ENCODE assay signal across 7 cellular contexts in the genomic region with DNA sequence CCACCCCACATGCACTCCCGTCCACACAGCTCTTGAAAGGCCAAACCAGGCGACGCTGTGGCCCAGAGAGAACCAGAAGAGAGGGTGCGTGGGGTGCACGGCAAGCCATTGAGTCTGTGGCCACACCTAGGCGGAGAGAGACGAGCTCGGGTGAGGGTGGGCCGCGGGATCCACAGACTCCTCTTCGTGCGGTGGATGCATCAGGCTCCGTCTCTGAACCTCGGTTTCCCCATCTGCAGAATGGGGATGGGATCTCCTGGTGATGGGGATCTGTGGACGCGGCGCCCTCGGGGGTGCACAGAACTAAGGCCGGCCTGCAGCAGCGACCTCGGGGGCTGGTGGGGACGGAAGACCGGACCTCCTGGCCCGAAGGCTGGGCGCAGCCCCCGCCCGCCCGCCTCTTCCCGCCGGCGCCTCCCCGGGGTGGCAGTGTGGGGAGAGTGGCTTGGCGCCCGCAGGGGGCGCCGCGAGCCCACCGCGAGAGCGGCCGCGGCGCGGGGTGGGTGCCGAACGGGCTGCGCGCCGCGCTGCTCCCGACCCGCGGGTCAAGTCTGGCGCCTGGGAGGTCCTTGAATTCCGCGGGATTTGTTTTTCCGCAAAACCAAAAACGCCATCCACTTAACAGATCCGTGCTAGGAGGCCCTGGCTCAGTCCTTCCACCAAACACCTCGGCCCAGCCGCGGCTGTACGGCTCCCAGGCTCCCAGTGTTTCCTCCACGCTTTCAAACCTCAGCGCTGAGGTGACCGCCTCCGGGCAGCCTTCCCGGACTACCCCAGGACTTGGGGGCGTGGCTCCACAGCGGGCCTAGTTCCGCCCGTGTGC. TPM values are rescaled to one million over a fixed set of nuclear protein-coding genes. Genes with fewer than 3 reads are reported as not detected.
DNase-seq lines count a peak whose midpoint lies in the region; ATAC-seq and TF ChIP-seq lines count a peak whose summit lies in the region.

No MANE protein-coding gene starts in this region.

- peaks cover 6% of the 10 kb centered on the region for H3K27me3 Mint-ChIP-seq in MCF 10A (ENCODE audit: insufficient read depth, unreplicated experiment)

- CTCF ChIA-PET in MCF 10A (lab: Yijun Ruan, JAX) = interaction anchor here (0.7 to 2.4 kb wide), 14 partner anchors 12 to 469 kb away, joined by 3 to 17 read pairs (median 4); no protein-coding TSS in a partner anchor

- H3K27ac Mint-ChIP-seq in MCF 10A (ENCODE audit: low read depth, unreplicated experiment) = no peak overlapping the region

- BruUV-seq in MCF 10A (replicated peaks; lab: Mats Ljungman, UMichigan) = no TSS peak

- no peaks in the 10 kb centered on the region for H3K36me3 Mint-ChIP-seq in MCF 10A (ENCODE audit: insufficient read depth, unreplicated experiment)

- peak; percentile 61 for TF ChIP-seq CTCF in GM12865 (IDR thresholded peaks at IDR 0.05; ENCODE audit: insufficient read depth, low read depth, low read length, missing control alignments)
- TF ChIP-seq CTCF in MCF 10A (IDR thresholded peaks at IDR 0.05; ENCODE audit: unreplicated experiment) = peak; percentile 56

- H3K27ac ChIP-seq in HUES48 (ENCODE audit: low read depth, low read length) = no peak overlapping the region
- H3K27ac ChIP-seq in iPS-20b (ENCODE audit: low read length) = no peak overlapping the region
- H3K27ac ChIP-seq in skin epidermis = peak overlapping the region in 8 of 21 experiments; percentile 5 to 48 (median 28)

- H3K4me3 ChIP-seq in GM12865 (ENCODE audit: low read depth, low read length) (peak overlapping the region; percentile 51), HUES48 (ENCODE audit: low read depth, low read length) (peak overlapping the region; percentile 75), iPS-20b (ENCODE audit: low read length) (peak overlapping the region; percentile 72), skin epidermis (peak overlapping the region; percentile 28 to 50 (median 36))

- intact Hi-C loops in MCF 10A (cut with micrococcal nuclease) = loop anchor here (1.0 to 2.0 kb wide), 2 partner anchors 285 to 448 kb away; no protein-coding TSS in a partner anchor

- H3K9ac ChIP-seq in HUES48 (ENCODE audit: low read depth, low read length) (peak overlapping the region; percentile 43; the same call in 1 of the 2 replicates), iPS-20b (ENCODE audit: low read depth, low read length) (peak overlapping the region; percentile 50)

- POLR2A ChIA-PET in MCF 10A (lab: Yijun Ruan, JAX) = no interaction called here

- no peaks in the 10 kb centered on the region for H3K36me3 ChIP-seq in HUES48 (ENCODE audit: control insufficient read depth, insufficient read depth, low read length)
- no peaks in the 10 kb centered on the region for H3K36me3 ChIP-seq in iPS-20b (ENCODE audit: insufficient read depth, low read depth, low read length)

- DNase-seq in GM12865 (ENCODE audit: low read depth) (peak; percentile 36), T-helper 2 cell (peak in 3 of 5 experiments; percentile 18 to 48 (median 37)), MCF 10A (ENCODE audit: unreplicated experiment) (peak; percentile 33)

- H3K9me3 Mint-ChIP-seq in MCF 10A (ENCODE audit: unreplicated experiment) = no peaks in the 10 kb centered on the region

- H3K27me3 ChIP-seq in HUES48 (ENCODE audit: control insufficient read depth, insufficient read depth, low read length) (peaks cover 12% of the 10 kb centered on the region), iPS-20b (ENCODE audit: insufficient read depth, low read length) (peaks cover 16% of the 10 kb centered on the region)

- peak overlapping the region; percentile 65 for H3K4me3 Mint-ChIP-seq in MCF 10A (ENCODE audit: unreplicated experiment)

- H3K4me1 ChIP-seq in HUES48 (ENCODE audit: control insufficient read depth, insufficient read depth, low read length) (no peaks in the 10 kb centered on the region), iPS-20b (ENCODE audit: insufficient read depth, low read length) (no peaks in the 10 kb centered on the region)

- H3K9me3 ChIP-seq in HUES48 (ENCODE audit: control insufficient read depth, insufficient read depth, low read length) = no peaks in the 10 kb centered on the region
- H3K9me3 ChIP-seq in iPS-20b (ENCODE audit: insufficient read depth, low read depth, low read length) = no peaks in the 10 kb centered on the region

- H3K4me1 Mint-ChIP-seq in MCF 10A (ENCODE audit: insufficient read depth, unreplicated experiment) = no peaks in the 10 kb centered on the region

- ATAC-seq in HG03342 (IDR thresholded peaks at IDR 0.05; ENCODE audit: unreplicated experiment) = no peak

RNA-seq across cellular contexts. Expression of gene ADPGK, which starts 13.2 kb away (rescaled TPM):
- total RNA-seq in MCF 10A (2022) = 41.6 and 53.7 TPM in 2 replicates
